ENCODE assay signal across 17 cellular contexts in the genomic region with DNA sequence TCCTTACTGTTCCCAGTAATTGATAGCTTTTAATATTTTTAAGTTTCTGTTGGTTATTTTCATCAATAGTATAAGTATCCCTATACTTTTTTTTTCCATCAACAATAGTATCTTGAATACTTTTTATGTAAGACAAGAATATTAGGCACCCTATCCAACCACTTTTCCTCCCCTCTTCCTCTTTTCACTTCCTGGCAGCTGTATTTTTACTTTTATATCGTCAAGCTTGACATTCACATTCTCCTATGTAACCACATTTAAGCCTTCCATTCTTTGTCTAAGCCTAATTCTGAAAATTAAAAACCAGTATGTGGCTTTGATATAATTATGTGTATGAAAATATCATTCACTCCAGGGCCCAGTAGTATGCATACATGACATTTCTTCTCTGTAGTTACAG.
"Had no signal": no experiment of that assay in that cellular context is flagged by ENCODE, and none has a peak within 500 bp of the region (broad histone marks: within the 10 kb centered on the region; RNA-seq: fewer than 3 reads in every experiment).

No MANE protein-coding gene starts in this region.

- H3K9me3 Mint-ChIP-seq: activated T-cell treated with anti-CD3 and anti-CD28 coated beads, Interleukin-2, amount 50 U/mL, for 24 hours; naive thymus-derived CD4-positive, alpha-beta T cell had no signal

- ATAC-seq: left lung; naive thymus-derived CD4-positive, alpha-beta T cell; pancreas had no signal

- H3K27ac Mint-ChIP-seq: activated T-cell treated with anti-CD3 and anti-CD28 coated beads, Interleukin-2, amount 50 U/mL, for 24 hours had no signal

- H3K4me3 Mint-ChIP-seq: activated T-cell treated with anti-CD3 and anti-CD28 coated beads, Interleukin-2, amount 50 U/mL, for 24 hours; naive thymus-derived CD4-positive, alpha-beta T cell had no signal

- H3K27me3 Mint-ChIP-seq: activated T-cell treated with anti-CD3 and anti-CD28 coated beads, Interleukin-2, amount 50 U/mL, for 24 hours; naive thymus-derived CD4-positive, alpha-beta T cell had no signal

- DNase-seq: activated CD4-positive, alpha-beta T cell treated with anti-CD3 and anti-CD28 coated beads, Interleukin-2, amount 50 U/mL, for 48 hours; activated naive CD4-positive, alpha-beta T cell treated with anti-CD3 and anti-CD28 coated beads, Interleukin-2, amount 50 U/mL, for 16 hours; activated T-cell treated with anti-CD3 and anti-CD28 coated beads, Interleukin-2, amount 50 U/mL, for 24 hours; amniotic stem cell; caudate nucleus; effector CD4-positive, alpha-beta T cell; foreskin fibroblast; hippocampal formation; kidney; left lung; mammary epithelial cell; naive thymus-derived CD4-positive, alpha-beta T cell; pancreas; sigmoid colon; spleen; T1000; tibial artery had no signal
